ENCODE assay signal across 8 cellular contexts in the genomic region with DNA sequence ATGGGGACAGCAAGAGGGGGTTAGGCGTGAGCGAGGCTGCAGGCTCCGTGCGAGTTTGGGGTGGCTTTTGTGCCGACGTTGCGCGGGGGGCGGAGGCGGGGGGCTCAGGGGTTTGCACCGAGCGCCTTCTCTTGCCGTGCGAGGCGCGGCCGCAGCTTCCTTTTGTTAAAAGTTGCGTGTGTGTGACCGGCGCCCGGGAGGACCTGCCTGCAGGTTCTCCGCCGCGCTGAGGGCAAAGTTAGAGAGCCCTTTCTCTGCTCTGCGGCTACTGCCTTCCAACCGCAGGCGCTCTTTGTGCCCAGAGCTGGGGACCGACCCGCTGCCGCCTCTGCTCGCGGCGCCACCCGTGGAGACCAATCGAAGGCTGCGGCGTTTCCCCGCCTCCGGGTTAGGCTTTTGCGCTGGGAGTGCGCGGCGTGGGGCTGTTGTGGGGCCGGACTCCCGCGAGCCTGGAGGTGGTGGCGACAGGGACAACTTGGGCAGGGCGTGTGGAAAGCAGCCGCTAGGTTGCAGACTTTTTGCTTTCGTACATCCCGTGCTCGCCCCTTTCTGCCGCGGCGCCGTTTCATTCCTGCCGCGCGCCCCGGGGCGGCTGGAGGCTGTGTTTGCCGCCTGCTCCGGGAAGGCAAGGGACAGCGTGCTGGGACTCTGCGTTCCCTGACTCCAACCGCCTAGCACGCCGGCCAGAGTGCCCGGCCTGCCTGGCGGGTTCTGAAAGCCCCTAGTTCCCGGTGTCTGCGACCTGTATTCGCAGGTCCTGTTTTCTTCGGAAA. TPM values are rescaled to one million over a fixed set of nuclear protein-coding genes. Genes with fewer than 3 reads are reported as not detected.
A peak's percentile ranks its signal among the peaks of the same experiment; 100 is the strongest.
DNase-seq lines count a peak whose midpoint lies in the region; ATAC-seq and TF ChIP-seq lines count a peak whose summit lies in the region.

No MANE protein-coding gene starts in this region.

- H3K36me3 ChIP-seq in BJ (ENCODE audit: control insufficient read depth, insufficient read depth, low read length): no peaks in the 10 kb centered on the region
- H3K36me3 ChIP-seq in WERI-Rb-1: no peaks in the 10 kb centered on the region
- no peaks in the 10 kb centered on the region for H3K36me3 ChIP-seq in ectodermal cell (ENCODE audit: control insufficient read depth, insufficient read depth, low read length)
- H3K36me3 ChIP-seq in lung (ENCODE audit: control insufficient read depth in 2 of 2, insufficient read depth in 2 of 2, low read length in 2 of 2): no peaks in the 10 kb centered on the region

- ATAC-seq in GM19023 (IDR thresholded peaks at IDR 0.05; ENCODE audit: unreplicated experiment): peak; percentile 49
- ATAC-seq in lung (ENCODE audit: insufficient read depth, low FRiP score): peak; percentile 56
- no peak for ATAC-seq in HG03457 (IDR thresholded peaks at IDR 0.05; ENCODE audit: unreplicated experiment)

- CTCF ChIA-PET in BJ (lab: Yijun Ruan, JAX): interaction anchor here (0.6 to 1.6 kb wide), 5 partner anchors 61 to 182 kb away, joined by 3 to 7 read pairs (median 3); no protein-coding TSS in a partner anchor

- no peak overlapping the region for H3K27ac ChIP-seq in WERI-Rb-1
- H3K27ac ChIP-seq in ectodermal cell (ENCODE audit: insufficient read depth, low read depth, low read length, poor library complexity, severe bottlenecking): no peak overlapping the region
- H3K27ac ChIP-seq in lung (ENCODE audit: low read depth in 1 of 2, low read length in 1 of 2): peak overlapping the region in 1 of 2 donors; percentile 61

- H3K9me3 ChIP-seq in WERI-Rb-1 (ENCODE audit: severe bottlenecking): peaks cover 4% of the 10 kb centered on the region
- H3K9me3 ChIP-seq in ectodermal cell (ENCODE audit: control insufficient read depth, low read length): no peaks in the 10 kb centered on the region
- H3K9me3 ChIP-seq in lung (ENCODE audit: control insufficient read depth in 2 of 2, insufficient read depth in 1 of 2, low read length in 1 of 2): peaks cover 0 to 2% of the 10 kb centered on the region in 2 donors

- DNase-seq in BJ (ENCODE audit: low read depth): no peak
- peak; percentile 68 for DNase-seq in M059J (ENCODE audit: low read depth)
- DNase-seq in WERI-Rb-1: peak; percentile 35
- DNase-seq in lung (ENCODE audit: low spot score): peak; percentile 36
- peak; percentile 45 for DNase-seq in stimulated activated CD8-positive, alpha-beta memory T cell treated with anti-CD3 and anti-CD28 coated beads, Interleukin-4, amount 100 ng/mL, for 48 hours

- 0% methylated on average over 74 of the region's 74 CpGs for WGBS in ectodermal cell, 2 experiments
- WGBS in lung, 2 donors: 0% methylated on average over 73 to 74 of the region's 74 CpGs

- H3K27me3 ChIP-seq in BJ (ENCODE audit: control insufficient read depth, insufficient read depth, low read length): peaks cover 11% of the 10 kb centered on the region
- H3K27me3 ChIP-seq in WERI-Rb-1 (ENCODE audit: insufficient read depth, low read depth, severe bottlenecking): peaks cover 48% of the 10 kb centered on the region
- H3K27me3 ChIP-seq in ectodermal cell (ENCODE audit: control insufficient read depth, insufficient read depth, low read length, poor library complexity, severe bottlenecking): peaks cover 61% of the 10 kb centered on the region
- H3K27me3 ChIP-seq in lung (ENCODE audit: control insufficient read depth, insufficient read depth): peaks cover 4% of the 10 kb centered on the region

- H3K4me1 ChIP-seq in ectodermal cell (ENCODE audit: control insufficient read depth, insufficient read depth, low read length) (peaks cover 16% of the 10 kb centered on the region), lung (ENCODE audit: control insufficient read depth in 2 of 2, insufficient read depth in 2 of 2, low read length in 2 of 2) (peaks cover 0 to 16% of the 10 kb centered on the region in 2 donors)

- POLR2A ChIA-PET in BJ (lab: Charles Lee): interaction anchor here (0.6 kb wide), 1 partner anchor 69 kb away, joined by 3 read pairs; no protein-coding TSS in a partner anchor

- H3K4me3 ChIP-seq in BJ (ENCODE audit: low read depth, low read length) (peak overlapping the region; percentile 68), WERI-Rb-1 (ENCODE audit: low read depth, low read length) (peak overlapping the region; percentile 55), ectodermal cell (ENCODE audit: insufficient read depth, low read depth, low read length) (peak overlapping the region; percentile 70), lung (peak overlapping the region; percentile 47)

- TF ChIP-seq CTCF in BJ (IDR thresholded peaks at IDR 0.05; ENCODE audit: insufficient read depth, low read depth, low read length) (peak; percentile 53), WERI-Rb-1 (IDR thresholded peaks at IDR 0.05; ENCODE audit: low read depth, low read length) (peak; percentile 50), lung (IDR thresholded peaks at IDR 0.05; ENCODE audit: control extremely low read depth, extremely low read depth) (no peak)

RNA-seq across cellular contexts. Expression of a gene that starts 0.8 kb away (rescaled TPM):
- polyA plus RNA-seq in BJ (2011; rRNA removed) (3.3 and 3.6 TPM in 2 replicates), lung (1 to 10 TPM; 3.9 to 4.9 TPM)
- 3.2 and 4.7 TPM in 2 replicates for polyA minus RNA-seq in BJ (2011; rRNA and poly(A)+ RNA removed)
- total RNA-seq in M059J (2014; rRNA removed; shearing (Covaris generic)): 0.02 TPM in 1 of 2 replicates, not detected in the other
- polyA plus RNA-seq in ectodermal cell (2013, experiment 1 of 4): 19.9 TPM
- polyA plus RNA-seq in ectodermal cell (2013, experiment 2 of 4): 19.5 TPM
- polyA plus RNA-seq in ectodermal cell (2013, experiment 3 of 4): 20.8 TPM
- 22.2 TPM for polyA plus RNA-seq in ectodermal cell (2013, experiment 4 of 4)
- 10 to 100 TPM; 25.7 to 74.4 TPM for total RNA-seq in lung

Comparison
In these comparisons a context has a peak if more than half of its experiments do, and no peak if none do; other contexts are left out.
1. RNA of a gene that starts 0.8 kb away (total RNA-seq): 25.7 to 74.4 TPM in lung; 0.02 TPM in M059J; every median in the first group is over 10 times any median in the second.
2. Peak in every context shown above with its lines, with median percentiles within 50 percentile points of each other: H3K4me3 ChIP-seq.